26 cellular contexts compared by ENCODE assay signal in the genomic region with DNA sequence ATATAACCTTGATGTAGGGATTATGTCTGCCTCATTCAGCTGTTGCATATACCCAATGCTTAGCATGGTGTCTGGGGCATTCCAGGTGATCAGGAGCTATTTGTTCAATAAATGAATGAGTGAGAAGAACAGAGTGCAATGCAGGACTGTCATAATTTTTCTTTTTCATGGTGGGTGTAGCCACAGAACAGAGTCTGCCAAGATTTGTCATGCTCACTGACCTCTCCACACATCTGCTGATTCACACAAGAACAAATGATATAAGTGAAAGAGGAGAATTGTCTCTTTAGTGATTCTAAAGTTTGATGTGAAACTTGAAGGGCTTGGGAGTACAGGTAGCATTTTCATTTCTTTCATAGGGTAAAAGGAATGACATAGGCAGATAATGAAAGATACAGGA.
DNase-seq lines count a peak whose midpoint lies in the region; ATAC-seq lines count a peak whose summit lies in the region.
"Had no signal": no experiment of that assay in that cellular context is flagged by ENCODE, and none has a peak within 500 bp of the region (broad histone marks: within the 10 kb centered on the region; RNA-seq: fewer than 3 reads in every experiment).

No MANE protein-coding gene starts in this region.

- peak overlapping the region; percentile 30 for H3K27ac ChIP-seq in rectal smooth muscle tissue (ENCODE audit: low read depth, low read length)
- H3K27ac ChIP-seq: 22Rv1, C4-2B, KMS-11, PC-9 had no signal

- peaks cover 12% of the 10 kb centered on the region for H3K4me1 ChIP-seq in rectal smooth muscle tissue (ENCODE audit: control insufficient read depth, insufficient read depth, low read length)
- H3K4me1 ChIP-seq: Caco-2 had no signal

- peak overlapping the region; percentile 59 for H3K27ac Mint-ChIP-seq in stimulated activated naive CD8-positive, alpha-beta T cell treated with anti-CD3 and anti-CD28 coated beads, Interleukin-15, Interleukin-2, amounts not matched to agents 100 ng/mL and 50 ng/mL, for 24 hours
- H3K27ac Mint-ChIP-seq: B cell; CD8-positive, alpha-beta T cell; IgD-negative memory B cell had no signal

- H3K9ac ChIP-seq in rectal smooth muscle tissue (ENCODE audit: low read length): no peak overlapping the region
- H3K9ac ChIP-seq: KMS-11 had no signal

- peaks cover 6% of the 10 kb centered on the region for H3K9me3 Mint-ChIP-seq in stimulated activated naive CD8-positive, alpha-beta T cell treated with anti-CD3 and anti-CD28 coated beads, Interleukin-15, Interleukin-2, amounts not matched to agents 100 ng/mL and 50 ng/mL, for 24 hours
- H3K9me3 Mint-ChIP-seq: CD8-positive, alpha-beta T cell had no signal

- no peaks in the 10 kb centered on the region for H3K36me3 ChIP-seq in rectal smooth muscle tissue (ENCODE audit: control insufficient read depth, insufficient read depth, low read length)

- peak; percentile 9 for DNase-seq in DMS53 (lab: John Stamatoyannopoulos, UW)
- no peak for DNase-seq in DMS53 treated with DMSO at 0.1 percent for 48 hours (lab: John Stamatoyannopoulos, UW; ENCODE audit: unreplicated experiment)
- no peak for DNase-seq in stimulated activated naive CD8-positive, alpha-beta T cell treated with anti-CD3 and anti-CD28 coated beads, Interleukin-15, Interleukin-2, amounts not matched to agents 100 U/mL and 50 U/mL, for 24 hours
- DNase-seq in glomerular visceral epithelial cell (ENCODE audit: extremely low spot score): no peak
- DNase-seq in islet precursor cell: no peak
- DNase-seq: Caco-2; CD8-positive, alpha-beta T cell; DMS 273 treated with DMSO at 0.1 percent for 48 hours; DND-41; NCI-H1048; NCI-H1417; NCI-H1694; NCI-H2029 treated with DMSO at 0.1 percent for 48 hours; NCI-H2227 treated with DMSO at 0.1 percent for 48 hours; NCI-H526 treated with DMSO at 0.1 percent for 48 hours; PC-9 had no signal

- no peaks in the 10 kb centered on the region for H3K36me3 Mint-ChIP-seq in stimulated activated naive CD8-positive, alpha-beta T cell treated with anti-CD3 and anti-CD28 coated beads, Interleukin-15, Interleukin-2, amounts not matched to agents 100 ng/mL and 50 ng/mL, for 24 hours (ENCODE audit: low read depth)
- H3K36me3 Mint-ChIP-seq: CD8-positive, alpha-beta T cell had no signal

- peaks cover 47% of the 10 kb centered on the region for H3K4me1 Mint-ChIP-seq in stimulated activated naive CD8-positive, alpha-beta T cell treated with anti-CD3 and anti-CD28 coated beads, Interleukin-15, Interleukin-2, amounts not matched to agents 100 ng/mL and 50 ng/mL, for 24 hours (ENCODE audit: low read depth)
- H3K4me1 Mint-ChIP-seq: B cell, IgD-negative memory B cell had no signal

- H3K27me3 ChIP-seq in rectal smooth muscle tissue (ENCODE audit: control insufficient read depth, insufficient read depth, low read length): no peaks in the 10 kb centered on the region

- ATAC-seq in stimulated activated naive CD8-positive, alpha-beta T cell treated with anti-CD3 and anti-CD28 coated beads, Interleukin-15, Interleukin-2, amounts not matched to agents 100 U/mL and 50 U/mL, for 24 hours: no peak
- ATAC-seq in GM18867 (IDR thresholded peaks at IDR 0.05; ENCODE audit: unreplicated experiment): no peak
- ATAC-seq: CD8-positive, alpha-beta T cell; HCT116; Right ventricle myocardium inferior had no signal

- H3K27me3 Mint-ChIP-seq in stimulated activated naive CD8-positive, alpha-beta T cell treated with anti-CD3 and anti-CD28 coated beads, Interleukin-15, Interleukin-2, amounts not matched to agents 100 ng/mL and 50 ng/mL, for 24 hours: no peaks in the 10 kb centered on the region
- H3K27me3 Mint-ChIP-seq: B cell had no signal

- H3K4me3 ChIP-seq in rectal smooth muscle tissue (ENCODE audit: low read length): no peak overlapping the region
- H3K4me3 ChIP-seq: PC-9 had no signal

- H3K4me3 Mint-ChIP-seq in stimulated activated naive CD8-positive, alpha-beta T cell treated with anti-CD3 and anti-CD28 coated beads, Interleukin-15, Interleukin-2, amounts not matched to agents 100 ng/mL and 50 ng/mL, for 24 hours: no peak overlapping the region
- H3K4me3 Mint-ChIP-seq: B cell; CD8-positive, alpha-beta T cell; IgD-negative memory B cell had no signal
